ENCODE assay signal across 29 cellular contexts in genomic region chr14:69289811-69290520, GRCh38. TPM values are rescaled to one million over a fixed set of nuclear protein-coding genes. Genes with fewer than 3 reads are reported as not detected.
DNase-seq lines count a peak whose midpoint lies in the region; TF ChIP-seq lines count a peak whose summit lies in the region.
"Had no signal": no experiment of that assay in that cellular context is flagged by ENCODE, and none has a peak within 500 bp of the region (broad histone marks: within the 10 kb centered on the region; RNA-seq: fewer than 3 reads in every experiment).

No MANE protein-coding gene starts in this region.

- H3K9me3 Mint-ChIP-seq in activated naive CD4-positive, alpha-beta T cell treated with anti-CD3 and anti-CD28 coated beads, Interleukin-2, amount 10 ng/mL, durations not matched to agents 7 days and 5 days = no peaks in the 10 kb centered on the region
- H3K9me3 Mint-ChIP-seq in activated naive CD4-positive, alpha-beta T cell treated with anti-CD3 and anti-CD28 coated beads for 36 hours = no peaks in the 10 kb centered on the region
- H3K9me3 Mint-ChIP-seq in glutamatergic neuron (ENCODE audit: unreplicated experiment) (peaks cover 6% of the 10 kb centered on the region), nephron (no peaks in the 10 kb centered on the region)
- H3K9me3 Mint-ChIP-seq: CD4-positive, CD25-positive, alpha-beta regulatory T cell; naive B cell; stimulated activated memory B cell treated with anti-CD40 and anti-IgM and Interleukin-4, amounts not matched to agents 10 μg/mL and 1 μg/mL and 100 μg/mL, for 72 hours had no signal

- peaks cover 18% of the 10 kb centered on the region for H3K27me3 Mint-ChIP-seq in activated naive CD4-positive, alpha-beta T cell treated with anti-CD3 and anti-CD28 coated beads, Interleukin-2, amount 10 ng/mL, durations not matched to agents 7 days and 5 days
- H3K27me3 Mint-ChIP-seq in activated naive CD4-positive, alpha-beta T cell treated with anti-CD3 and anti-CD28 coated beads for 36 hours (ENCODE audit: low read depth) = no peaks in the 10 kb centered on the region
- H3K27me3 Mint-ChIP-seq in glutamatergic neuron (ENCODE audit: unreplicated experiment) (peaks cover 9% of the 10 kb centered on the region), nephron (ENCODE audit: low read depth) (peaks cover 10% of the 10 kb centered on the region)
- H3K27me3 Mint-ChIP-seq: activated CD4-positive, alpha-beta T cell treated with anti-CD3 and anti-CD28 coated beads for 36 hours; CD4-positive, CD25-positive, alpha-beta regulatory T cell had no signal

- no peaks in the 10 kb centered on the region for H3K9me3 ChIP-seq in suprapubic skin
- H3K9me3 ChIP-seq: HAP-1 had no signal

- no peaks in the 10 kb centered on the region for H3K36me3 Mint-ChIP-seq in activated naive CD4-positive, alpha-beta T cell treated with anti-CD3 and anti-CD28 coated beads, Interleukin-2, amount 10 ng/mL, durations not matched to agents 7 days and 5 days
- no peaks in the 10 kb centered on the region for H3K36me3 Mint-ChIP-seq in activated naive CD4-positive, alpha-beta T cell treated with anti-CD3 and anti-CD28 coated beads for 36 hours (ENCODE audit: low read depth)
- H3K36me3 Mint-ChIP-seq in glutamatergic neuron (ENCODE audit: unreplicated experiment) (no peaks in the 10 kb centered on the region), nephron (ENCODE audit: low read depth) (no peaks in the 10 kb centered on the region)
- H3K36me3 Mint-ChIP-seq: CD4-positive, CD25-positive, alpha-beta regulatory T cell; naive B cell; stimulated activated memory B cell treated with anti-CD40 and anti-IgM and Interleukin-4, amounts not matched to agents 10 μg/mL and 1 μg/mL and 100 μg/mL, for 72 hours had no signal

- H3K4me3 Mint-ChIP-seq in activated naive CD4-positive, alpha-beta T cell treated with anti-CD3 and anti-CD28 coated beads, Interleukin-2, amount 10 ng/mL, durations not matched to agents 7 days and 5 days = no peak overlapping the region
- H3K4me3 Mint-ChIP-seq in activated naive CD4-positive, alpha-beta T cell treated with anti-CD3 and anti-CD28 coated beads for 36 hours = no peak overlapping the region
- peak overlapping the region; percentile 61 for H3K4me3 Mint-ChIP-seq in glutamatergic neuron (ENCODE audit: unreplicated experiment)
- H3K4me3 Mint-ChIP-seq in nephron = no peak overlapping the region
- H3K4me3 Mint-ChIP-seq: activated CD4-positive, alpha-beta T cell treated with anti-CD3 and anti-CD28 coated beads for 36 hours; activated CD8-positive, alpha-beta T cell treated with anti-CD3 and anti-CD28 coated beads, Interleukin-2, amount 10 ng/mL, durations not matched to agents 7 days and 5 days; CD4-positive, CD25-positive, alpha-beta regulatory T cell; naive B cell; stimulated activated memory B cell treated with anti-CD40 and anti-IgM and Interleukin-4, amounts not matched to agents 10 μg/mL and 1 μg/mL and 100 μg/mL, for 72 hours had no signal

- CTCF ChIA-PET in activated naive CD4-positive, alpha-beta T cell treated with anti-CD3 and anti-CD28 coated beads, Interleukin-2, amount 10 ng/mL, durations not matched to agents 7 days and 5 days (lab: Charles Lee) = no interaction called here
- CTCF ChIA-PET in activated naive CD4-positive, alpha-beta T cell treated with anti-CD3 and anti-CD28 coated beads for 36 hours (lab: Charles Lee) = interaction anchor here (1.1 kb wide), 1 partner anchor 47 kb away, joined by 3 read pairs; no protein-coding TSS in a partner anchor

- no peaks in the 10 kb centered on the region for H3K4me1 Mint-ChIP-seq in activated naive CD4-positive, alpha-beta T cell treated with anti-CD3 and anti-CD28 coated beads, Interleukin-2, amount 10 ng/mL, durations not matched to agents 7 days and 5 days
- H3K4me1 Mint-ChIP-seq in activated naive CD4-positive, alpha-beta T cell treated with anti-CD3 and anti-CD28 coated beads for 36 hours (ENCODE audit: low read depth) = no peaks in the 10 kb centered on the region
- H3K4me1 Mint-ChIP-seq in glutamatergic neuron (ENCODE audit: low read depth, unreplicated experiment) = peaks cover 40% of the 10 kb centered on the region
- H3K4me1 Mint-ChIP-seq in nephron = peaks cover 33% of the 10 kb centered on the region
- H3K4me1 Mint-ChIP-seq: activated CD4-positive, alpha-beta T cell treated with anti-CD3 and anti-CD28 coated beads for 36 hours; CD4-positive, CD25-positive, alpha-beta regulatory T cell; naive B cell; stimulated activated memory B cell treated with anti-CD40 and anti-IgM and Interleukin-4, amounts not matched to agents 10 μg/mL and 1 μg/mL and 100 μg/mL, for 72 hours had no signal

- DNase-seq in activated naive CD4-positive, alpha-beta T cell treated with anti-CD3 and anti-CD28 coated beads, Interleukin-2, amount 10 ng/mL, durations not matched to agents 7 days and 5 days = peak; percentile 0
- DNase-seq in activated naive CD4-positive, alpha-beta T cell treated with anti-CD3 and anti-CD28 coated beads for 36 hours = no peak
- DNase-seq in glutamatergic neuron (no peak), suprapubic skin (ENCODE audit: low spot score in 2 of 2) (peak in 1 of 2 donors; percentile 80), activated T-cell treated with anti-CD3 and anti-CD28 coated beads for 4 hours (no peak), GOT3 (lab: John Stamatoyannopoulos, UW) (no peak), NOMO-1 treated with dmso at 0.1 percent for 144 hours (lab: John Stamatoyannopoulos, UW; ENCODE audit: unreplicated experiment) (no peak)
- DNase-seq: 8988T; activated CD4-positive, alpha-beta T cell treated with anti-CD3 and anti-CD28 coated beads for 36 hours; activated CD8-positive, alpha-beta T cell treated with anti-CD3 and anti-CD28 coated beads, Interleukin-2, amount 10 ng/mL, durations not matched to agents 7 days and 5 days; activated effector memory CD4-positive, alpha-beta T cell treated with anti-CD3 and anti-CD28 coated beads, Interleukin-2, amount 50 U/mL, for 16 hours; activated T-cell treated with anti-CD3 and anti-CD28 coated beads, Interleukin-2, amount 50 U/mL, for 1 hour; CD4-positive, CD25-positive, alpha-beta regulatory T cell; cerebellar nuclear complex; DND-41; left cardiac atrium; mesendoderm; naive B cell; NCI-H1105; NCI-H2081; NCI-H774; nucleus accumbens; RPMI8226; stimulated activated CD4-positive, alpha-beta T cell treated with anti-CD3 and anti-CD28 coated beads, Interleukin-12 subunit alpha, Interleukin-12 subunit beta, amount 100 ng/mL, for 4 hours; stimulated activated CD4-positive, alpha-beta T cell treated with anti-CD3 and anti-CD28 coated beads, Interleukin-4, amount 100 ng/mL, for 4 hours; T-helper 2 cell had no signal

- intact Hi-C loops in activated naive CD4-positive, alpha-beta T cell treated with anti-CD3 and anti-CD28 coated beads for 36 hours (cut with micrococcal nuclease) = no loop called here

- peak overlapping the region; percentile 75 for H3K27ac ChIP-seq in suprapubic skin

- no peak overlapping the region for H3K27ac Mint-ChIP-seq in activated naive CD4-positive, alpha-beta T cell treated with anti-CD3 and anti-CD28 coated beads, Interleukin-2, amount 10 ng/mL, durations not matched to agents 7 days and 5 days
- H3K27ac Mint-ChIP-seq in activated naive CD4-positive, alpha-beta T cell treated with anti-CD3 and anti-CD28 coated beads for 36 hours = no peak overlapping the region
- peak overlapping the region; percentile 69 for H3K27ac Mint-ChIP-seq in glutamatergic neuron (ENCODE audit: unreplicated experiment)
- peak overlapping the region in 2 of 3 experiments; percentile 25 to 32 for H3K27ac Mint-ChIP-seq in nephron
- H3K27ac Mint-ChIP-seq: activated CD4-positive, alpha-beta T cell treated with anti-CD3 and anti-CD28 coated beads for 36 hours; activated CD8-positive, alpha-beta T cell treated with anti-CD3 and anti-CD28 coated beads, Interleukin-2, amount 10 ng/mL, durations not matched to agents 7 days and 5 days; CD4-positive, CD25-positive, alpha-beta regulatory T cell; naive B cell; stimulated activated memory B cell treated with anti-CD40 and anti-IgM and Interleukin-4, amounts not matched to agents 10 μg/mL and 1 μg/mL and 100 μg/mL, for 72 hours had no signal

- TF ChIP-seq EP300 in suprapubic skin (IDR thresholded peaks at IDR 0.05) = no peak

- no peaks in the 10 kb centered on the region for H3K27me3 ChIP-seq in suprapubic skin

- TF ChIP-seq POLR2A in suprapubic skin (IDR thresholded peaks at IDR 0.05) = no peak

- TF ChIP-seq CTCF in glutamatergic neuron (IDR thresholded peaks at IDR 0.05; ENCODE audit: partially characterized antibody, unreplicated experiment) (no peak), nephron (IDR thresholded peaks at IDR 0.05; ENCODE audit: unreplicated experiment in 3 of 3) (no peak), suprapubic skin (IDR thresholded peaks at IDR 0.05) (no peak)

- H3K4me3 ChIP-seq in suprapubic skin = no peak overlapping the region
- H3K4me3 ChIP-seq: HAP-1 had no signal

- WGBS in suprapubic skin = 65% methylated on average over 13 of the region's 13 CpGs

- H3K4me1 ChIP-seq in suprapubic skin = peaks cover 27% of the 10 kb centered on the region
- H3K4me1 ChIP-seq: HAP-1 had no signal

- H3K36me3 ChIP-seq in suprapubic skin = no peaks in the 10 kb centered on the region
- H3K36me3 ChIP-seq: HAP-1 had no signal

RNA-seq across cellular contexts. Expression of gene GALNT16, which starts 30.0 kb away (rescaled TPM):
- under 1 TPM in 1 of 2 experiments, not detected in 1; 0.02 TPM for total RNA-seq in activated naive CD4-positive, alpha-beta T cell treated with anti-CD3 and anti-CD28 coated beads for 36 hours
- 124 TPM for total RNA-seq in glutamatergic neuron (ENCODE audit: unreplicated experiment)
- total RNA-seq in suprapubic skin = 1 to 10 TPM; 2.1 to 4.6 (median 3.4) TPM
- total RNA-seq: activated CD8-positive, alpha-beta T cell treated with anti-CD3 and anti-CD28 coated beads, Interleukin-2, amount 10 ng/mL, durations not matched to agents 7 days and 5 days; CD4-positive, CD25-positive, alpha-beta regulatory T cell had no signal

Comparison
In these comparisons a context has a peak if more than half of its experiments do, and no peak if none do; other contexts are left out.
1. H3K27ac Mint-ChIP-seq: peak in glutamatergic neuron (single experiment) and nephron (2 of 3); none in activated naive CD4-positive, alpha-beta T cell treated with anti-CD3 and anti-CD28 coated beads, Interleukin-2, amount 10 ng/mL, durations not matched to agents 7 days and 5 days (single experiment) and activated naive CD4-positive, alpha-beta T cell treated with anti-CD3 and anti-CD28 coated beads for 36 hours (single experiment).
2. RNA of gene GALNT16, which starts 30.0 kb away (total RNA-seq): 124 TPM in glutamatergic neuron (single experiment); 2.1 to 4.6 TPM in suprapubic skin and 0.02 TPM in activated naive CD4-positive, alpha-beta T cell treated with anti-CD3 and anti-CD28 coated beads for 36 hours; every median in the first group is over 10 times any median in the second.